16 cellular contexts compared by ENCODE assay signal in the genomic region with DNA sequence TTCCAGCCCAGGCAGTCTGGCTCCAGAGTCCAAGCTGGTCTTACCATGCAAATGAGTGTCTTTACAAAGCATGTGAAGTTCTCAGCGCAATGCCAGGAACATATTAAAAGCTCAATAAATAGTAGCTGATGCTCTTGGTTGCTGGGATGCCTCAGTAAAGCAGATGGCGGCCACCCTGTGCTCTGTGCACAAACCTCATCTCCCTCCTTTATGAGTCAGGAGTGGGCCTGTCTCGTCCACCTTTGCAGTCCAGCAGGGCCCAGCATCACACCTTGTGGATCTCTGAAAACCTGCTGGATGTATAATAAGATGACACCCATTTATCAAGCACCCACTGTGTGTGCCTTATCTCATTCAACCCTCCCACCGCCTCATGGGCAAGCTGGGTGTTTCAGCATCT.
"Had no signal": no experiment of that assay in that cellular context is flagged by ENCODE, and none has a peak within 500 bp of the region (broad histone marks: within the 10 kb centered on the region; RNA-seq: fewer than 3 reads in every experiment).

No MANE protein-coding gene starts in this region.

- H3K36me3 ChIP-seq: colonic mucosa, heart right ventricle, neutrophil, right atrium auricular region, suprapubic skin, tibial nerve had no signal

- H3K27me3 ChIP-seq: colonic mucosa, heart right ventricle, neutrophil, right atrium auricular region, suprapubic skin, tibial nerve had no signal

- H3K9me3 ChIP-seq: colonic mucosa, heart right ventricle, mucosa of descending colon, neutrophil, psoas muscle, right atrium auricular region, suprapubic skin, tibial nerve had no signal

- ATAC-seq: esophagus mucosa; naive thymus-derived CD8-positive, alpha-beta T cell had no signal

- DNase-seq: colonic mucosa; effector CD8-positive, alpha-beta T cell; heart right ventricle; mammary epithelial cell; mucosa of descending colon; naive thymus-derived CD8-positive, alpha-beta T cell; psoas muscle; stimulated activated CD4-positive, alpha-beta T cell treated with anti-CD3 and anti-CD28 coated beads, Interleukin-2, amount 100 ng/mL, for 48 hours; stimulated activated naive CD4-positive, alpha-beta T cell treated with Interleukin-2 at 50 U/mL for 16 hours had no signal

- H3K4me3 Mint-ChIP-seq: central memory CD8-positive, alpha-beta T cell; naive thymus-derived CD8-positive, alpha-beta T cell had no signal

- H3K4me1 ChIP-seq: colonic mucosa had no signal

- H3K4me1 Mint-ChIP-seq: central memory CD8-positive, alpha-beta T cell; naive thymus-derived CD8-positive, alpha-beta T cell had no signal

- H3K4me3 ChIP-seq: colonic mucosa, heart right ventricle, mucosa of descending colon, psoas muscle, right atrium auricular region, smooth muscle cell, suprapubic skin, tibial nerve had no signal

- H3K9me3 Mint-ChIP-seq: central memory CD8-positive, alpha-beta T cell; naive thymus-derived CD8-positive, alpha-beta T cell had no signal

- H3K27ac ChIP-seq: colonic mucosa, heart right ventricle, neutrophil, psoas muscle, right atrium auricular region, suprapubic skin, tibial nerve had no signal
